Comparison of ENCODE assay signal across 1 cellular context in the genomic region with DNA sequence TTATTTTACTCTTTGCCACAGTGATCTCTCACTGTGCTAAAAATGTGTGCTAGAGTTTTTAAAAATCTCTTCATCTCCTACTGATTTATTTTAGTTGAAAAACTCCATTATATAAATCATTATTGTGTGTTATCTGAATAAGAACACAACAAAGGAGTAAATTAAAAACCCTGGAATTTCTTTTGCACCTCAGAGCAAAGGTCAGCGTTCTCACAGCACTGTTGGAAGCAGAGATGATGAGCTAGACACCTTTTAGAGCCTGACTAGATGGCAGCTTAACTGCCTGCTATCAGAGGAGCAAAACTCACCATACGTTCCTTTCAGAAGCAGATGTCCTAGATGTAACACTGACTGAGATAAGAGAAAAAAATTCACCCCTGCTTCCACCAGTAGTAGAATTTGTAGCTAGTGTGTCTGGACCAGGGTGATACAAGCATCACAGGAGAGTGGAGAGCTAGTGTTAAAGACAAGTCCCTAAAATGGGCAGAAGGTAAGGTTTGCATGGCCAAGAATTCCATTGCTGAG.
TF ChIP-seq lines count a peak whose summit lies in the region.

No MANE protein-coding gene starts in this region.

TF ChIP-seq in H1, 55 proteins besides CTCF, POLR2A, EP300 and RAD21 (continued from another document):
- no peak for TF ChIP-seq KDM4A (IDR thresholded peaks at IDR 0.05; ENCODE audit: low read depth, low read length, severe bottlenecking)
TF ChIP-seq in H1: peak in this region for 0.
